Comparison of ENCODE assay signal across 8 cellular contexts in the genomic region with DNA sequence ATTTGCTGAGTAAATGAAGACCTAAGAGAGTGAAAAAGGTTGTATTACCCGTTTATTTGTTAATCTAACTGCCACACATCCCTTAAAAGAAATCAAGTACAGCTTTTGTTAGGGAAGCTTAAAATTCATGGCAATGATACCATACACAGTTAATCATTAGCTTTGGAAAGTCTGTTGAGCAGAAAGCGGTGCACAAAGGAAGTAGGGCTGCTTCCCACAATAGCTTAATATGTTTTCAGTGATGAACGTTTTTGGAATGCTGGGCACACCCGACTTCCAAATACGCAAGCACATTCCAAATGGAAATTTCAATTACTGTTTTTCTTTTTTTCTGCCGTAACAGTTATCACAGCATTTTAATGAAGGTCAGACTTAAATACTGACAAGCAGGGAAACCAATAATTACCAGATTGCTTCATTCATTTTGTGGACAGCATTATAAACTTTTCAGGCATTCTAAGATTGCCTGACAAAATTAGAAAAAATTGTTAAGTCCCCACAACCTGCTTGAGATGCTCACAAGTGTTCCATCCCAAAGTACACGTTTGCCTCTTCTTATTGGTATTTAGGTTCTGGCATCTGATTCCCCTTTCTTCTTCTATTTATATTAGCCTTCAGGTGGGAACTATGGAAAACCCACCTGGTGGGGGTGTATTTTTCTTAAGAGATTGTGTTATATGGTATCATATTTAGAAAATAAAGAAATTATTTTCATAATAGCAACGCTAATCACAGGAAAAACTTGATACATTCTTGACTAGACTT. TPM values are rescaled to one million over a fixed set of nuclear protein-coding genes. Genes with fewer than 3 reads are reported as not detected.
DNase-seq lines count a peak whose midpoint lies in the region; ATAC-seq and TF ChIP-seq lines count a peak whose summit lies in the region.

No MANE protein-coding gene starts in this region.

- no peak for TF ChIP-seq CTCF in GM12865 (IDR thresholded peaks at IDR 0.05; ENCODE audit: insufficient read depth, low read depth, low read length, missing control alignments)

- no peak for DNase-seq in GM12865 (ENCODE audit: low read depth)
- peak; percentile 90 for DNase-seq in NCI-H460 (ENCODE audit: extremely low read depth, low read depth)
- peak; percentile 92 for DNase-seq in dermis blood vessel endothelial cell
- peak; percentile 41 for DNase-seq in mucosa of gallbladder (ENCODE audit: low spot score)
- DNase-seq in NCI-H128 (lab: John Stamatoyannopoulos, UW; ENCODE audit: unreplicated experiment): no peak
- DNase-seq in germinal center (ENCODE audit: low spot score): no peak

- H3K4me3 ChIP-seq in GM12865 (ENCODE audit: low read depth, low read length): peak overlapping the region; percentile 58; the same call in 1 of the 2 replicates

- ATAC-seq in GM18511 (IDR thresholded peaks at IDR 0.05; ENCODE audit: unreplicated experiment) (no peak), HG03432 (IDR thresholded peaks at IDR 0.05; ENCODE audit: unreplicated experiment) (no peak)

RNA-seq across cellular contexts. Expression of a gene that starts 1.1 kb away (rescaled TPM):
- 169 and 171 TPM in 2 replicates for total RNA-seq in NCI-H460 (2014; rRNA removed; shearing (Covaris generic))
- 111 and 143 TPM in 2 replicates for polyA plus RNA-seq in NCI-H460 (2014; cell fraction: nucleus; rRNA removed)
- total RNA-seq in dermis blood vessel endothelial cell (34.0 and 55.3 TPM in 2 replicates), mucosa of gallbladder (11.2 TPM)

RNA-seq across cellular contexts. Expression of a gene that starts 38.5 kb away (rescaled TPM):
- 45.0 and 50.2 TPM in 2 replicates for total RNA-seq in NCI-H460 (2014; rRNA removed; shearing (Covaris generic))
- polyA plus RNA-seq in NCI-H460 (2014; cell fraction: nucleus; rRNA removed): 20.9 and 29.6 TPM in 2 replicates
- total RNA-seq in dermis blood vessel endothelial cell (5.4 and 14.4 TPM in 2 replicates), mucosa of gallbladder (15.1 TPM)

Comparison
In these comparisons a context has a peak if more than half of its experiments do, and no peak if none do; other contexts are left out.
1. DNase-seq: peak in NCI-H460 (single experiment), dermis blood vessel endothelial cell (single experiment) and mucosa of gallbladder (single experiment); none in GM12865 (single experiment), NCI-H128 (single experiment) and germinal center (single experiment).